8 cellular contexts compared by ENCODE assay signal in the genomic region with DNA sequence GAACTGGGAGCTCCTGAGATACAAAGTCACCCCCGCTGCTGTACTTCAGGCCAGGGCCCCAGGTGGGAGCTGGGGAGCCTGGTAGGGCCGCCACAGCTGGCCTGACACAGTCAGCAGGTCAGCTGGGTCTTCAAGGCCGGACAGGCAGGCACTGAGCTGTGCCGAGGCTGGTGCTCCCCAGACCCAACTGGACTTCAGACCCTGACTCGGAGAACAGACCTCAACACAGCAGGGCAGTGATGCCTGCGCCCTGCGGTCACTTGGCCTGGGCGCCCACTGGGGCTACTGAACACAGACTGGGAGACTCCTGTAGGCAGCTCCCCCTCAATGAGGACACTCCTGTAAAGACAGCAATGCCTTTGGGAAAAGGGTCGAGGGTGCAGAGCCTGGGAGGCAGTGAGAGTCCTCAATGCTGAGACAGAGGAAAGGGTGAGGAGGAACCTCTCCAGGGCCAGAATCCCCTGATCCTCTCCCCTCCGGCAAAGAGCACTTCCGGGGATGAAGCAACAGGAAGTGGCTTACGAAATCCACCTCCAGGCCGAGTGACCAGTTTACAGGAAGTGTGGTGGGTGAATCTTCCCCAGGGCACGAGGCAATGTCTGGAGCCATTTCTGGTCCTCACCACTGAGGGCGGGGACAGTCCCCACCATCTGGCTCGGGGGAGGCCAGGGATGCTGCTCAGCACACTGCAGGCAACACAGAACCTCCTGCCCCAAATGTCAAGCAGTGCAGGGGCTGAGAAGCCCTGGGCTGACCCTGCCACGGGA. TPM values are rescaled to one million over a fixed set of nuclear protein-coding genes. Genes with fewer than 3 reads are reported as not detected.
DNase-seq lines count a peak whose midpoint lies in the region; ATAC-seq and TF ChIP-seq lines count a peak whose summit lies in the region.

No MANE protein-coding gene starts in this region.

- no peak overlapping the region for H3K4me3 Mint-ChIP-seq in CD8-positive, alpha-beta T cell
- H3K4me3 Mint-ChIP-seq in activated CD8-positive, alpha-beta T cell treated with anti-CD3 and anti-CD28 coated beads, Interleukin-2, amount 10 ng/mL, durations not matched to agents 7 days and 5 days = peak overlapping the region; percentile 59
- peak overlapping the region; percentile 92 for H3K4me3 Mint-ChIP-seq in natural killer cell treated with Interleukin-12 subunit alpha and Interleukin-12 subunit beta and Interleukin-15 and Interleukin-18, amount 100 ng/mL, for 72 hours

- peaks cover 8% of the 10 kb centered on the region for H3K36me3 Mint-ChIP-seq in CD8-positive, alpha-beta T cell
- peaks cover 8% of the 10 kb centered on the region for H3K36me3 Mint-ChIP-seq in activated CD8-positive, alpha-beta T cell treated with anti-CD3 and anti-CD28 coated beads, Interleukin-2, amount 10 ng/mL, durations not matched to agents 7 days and 5 days (ENCODE audit: low read depth)
- peaks cover 19% of the 10 kb centered on the region for H3K36me3 Mint-ChIP-seq in natural killer cell treated with Interleukin-12 subunit alpha and Interleukin-12 subunit beta and Interleukin-15 and Interleukin-18, amount 100 ng/mL, for 72 hours

- POLR2A ChIA-PET in CD8-positive, alpha-beta T cell (lab: Charles Lee) = interaction anchor here (0.6 to 1.2 kb wide), 2 partner anchors 10 to 110 kb away, joined by 3 read pairs; partner anchors contain the start of gene REX1BD
- POLR2A ChIA-PET in activated CD8-positive, alpha-beta T cell treated with anti-CD3 and anti-CD28 coated beads, Interleukin-2, amount 10 ng/mL, durations not matched to agents 7 days and 5 days (lab: Charles Lee) = interaction anchor here (0.6 to 1.5 kb wide), 3 partner anchors 28 to 441 kb away, joined by 4 read pairs; partner anchors contain the start of genes COPE and DDX49

- H3K27me3 ChIP-seq in CD8-positive, alpha-beta T cell (ENCODE audit: insufficient read depth, low read length) = no peaks in the 10 kb centered on the region
- H3K27me3 ChIP-seq in tibial artery = no peaks in the 10 kb centered on the region

- TF ChIP-seq CTCF in CD8-positive, alpha-beta T cell (IDR thresholded peaks at IDR 0.05) = no peak
- TF ChIP-seq CTCF in tibial artery (IDR thresholded peaks at IDR 0.05) = no peak

- H3K4me1 Mint-ChIP-seq in CD8-positive, alpha-beta T cell (ENCODE audit: low read depth) = peaks cover 72% of the 10 kb centered on the region
- peaks cover 82% of the 10 kb centered on the region for H3K4me1 Mint-ChIP-seq in activated CD8-positive, alpha-beta T cell treated with anti-CD3 and anti-CD28 coated beads, Interleukin-2, amount 10 ng/mL, durations not matched to agents 7 days and 5 days (ENCODE audit: low read depth)
- H3K4me1 Mint-ChIP-seq in natural killer cell treated with Interleukin-12 subunit alpha and Interleukin-12 subunit beta and Interleukin-15 and Interleukin-18, amount 100 ng/mL, for 72 hours (ENCODE audit: low read depth in 2 of 2) = peaks cover 87% of the 10 kb centered on the region in 2 donors

- H3K4me1 ChIP-seq in CD8-positive, alpha-beta T cell (ENCODE audit: insufficient read depth, low read length) = peaks cover 56% of the 10 kb centered on the region
- H3K4me1 ChIP-seq in tibial artery = peaks cover 0 to 94% (median 46%) of the 10 kb centered on the region in 4 donors

- no peaks in the 10 kb centered on the region for H3K27me3 Mint-ChIP-seq in CD8-positive, alpha-beta T cell (ENCODE audit: low read depth)
- H3K27me3 Mint-ChIP-seq in activated CD8-positive, alpha-beta T cell treated with anti-CD3 and anti-CD28 coated beads, Interleukin-2, amount 10 ng/mL, durations not matched to agents 7 days and 5 days (ENCODE audit: low read depth) = no peaks in the 10 kb centered on the region
- H3K27me3 Mint-ChIP-seq in natural killer cell treated with Interleukin-12 subunit alpha and Interleukin-12 subunit beta and Interleukin-15 and Interleukin-18, amount 100 ng/mL, for 72 hours = no peaks in the 10 kb centered on the region

- H3K9me3 Mint-ChIP-seq in CD8-positive, alpha-beta T cell = no peaks in the 10 kb centered on the region
- H3K9me3 Mint-ChIP-seq in activated CD8-positive, alpha-beta T cell treated with anti-CD3 and anti-CD28 coated beads, Interleukin-2, amount 10 ng/mL, durations not matched to agents 7 days and 5 days (ENCODE audit: insufficient read depth) = no peaks in the 10 kb centered on the region
- no peaks in the 10 kb centered on the region for H3K9me3 Mint-ChIP-seq in natural killer cell treated with Interleukin-12 subunit alpha and Interleukin-12 subunit beta and Interleukin-15 and Interleukin-18, amount 100 ng/mL, for 72 hours

- ATAC-seq in CD8-positive, alpha-beta T cell = peak; percentile 41
- peak; percentile 72 for ATAC-seq in GM21529 (IDR thresholded peaks at IDR 0.05; ENCODE audit: unreplicated experiment)
- peak; percentile 67 for ATAC-seq in activated CD8-positive, alpha-beta T cell treated with anti-CD3 and anti-CD28 coated beads, Interleukin-2, amount 10 ng/mL, durations not matched to agents 7 days and 5 days
- peak; percentile 72 for ATAC-seq in esophagus mucosa
- peak; percentile 93 to 94 for ATAC-seq in natural killer cell treated with Interleukin-12 subunit alpha and Interleukin-12 subunit beta and Interleukin-15 and Interleukin-18, amount 100 ng/mL, for 72 hours

- H3K27ac Mint-ChIP-seq in CD8-positive, alpha-beta T cell = peak overlapping the region; percentile 74
- H3K27ac Mint-ChIP-seq in activated CD8-positive, alpha-beta T cell treated with anti-CD3 and anti-CD28 coated beads, Interleukin-2, amount 10 ng/mL, durations not matched to agents 7 days and 5 days = peak overlapping the region; percentile 85
- H3K27ac Mint-ChIP-seq in natural killer cell treated with Interleukin-12 subunit alpha and Interleukin-12 subunit beta and Interleukin-15 and Interleukin-18, amount 100 ng/mL, for 72 hours = peak overlapping the region; percentile 98 to 99

- intact Hi-C loops in CD8-positive, alpha-beta T cell (cut with DNase I, micrococcal nuclease) = no loop called here
- intact Hi-C loops in tibial artery (cut with DNase I; ENCODE audit: low total_unique reads) = no loop called here

- no peaks in the 10 kb centered on the region for H3K9me3 ChIP-seq in CD8-positive, alpha-beta T cell (ENCODE audit: low read length)
- H3K9me3 ChIP-seq in tibial artery = no peaks in the 10 kb centered on the region

- no peak overlapping the region for H3K27ac ChIP-seq in CD8-positive, alpha-beta T cell (ENCODE audit: low read depth, low read length)
- peak overlapping the region; percentile 45 to 65 for H3K27ac ChIP-seq in tibial artery

- peak in 5 of 7 experiments; percentile 20 to 59 (median 51) for DNase-seq in CD8-positive, alpha-beta T cell
- DNase-seq in NAMALWA (ENCODE audit: low spot score) (peak; percentile 61), tibial artery (peak; percentile 91 to 92)
- DNase-seq in activated CD8-positive, alpha-beta T cell treated with anti-CD3 and anti-CD28 coated beads, Interleukin-2, amount 10 ng/mL, durations not matched to agents 7 days and 5 days = peak; percentile 73
- peak; percentile 96 for DNase-seq in natural killer cell treated with Interleukin-12 subunit alpha and Interleukin-12 subunit beta and Interleukin-15 and Interleukin-18, amount 100 ng/mL, for 72 hours (ENCODE audit: low spot score)
- DNase-seq in effector CD8-positive, alpha-beta T cell (lab: John Stamatoyannopoulos, UW) = no peak

- CTCF ChIA-PET in CD8-positive, alpha-beta T cell (lab: Charles Lee) = interaction anchor here (1.2 to 1.6 kb wide), 4 partner anchors 28 to 39 kb away, joined by 4 read pairs; no protein-coding TSS in a partner anchor
- CTCF ChIA-PET in activated CD8-positive, alpha-beta T cell treated with anti-CD3 and anti-CD28 coated beads, Interleukin-2, amount 10 ng/mL, durations not matched to agents 7 days and 5 days (lab: Charles Lee) = interaction anchor here (0.7 to 5.8 kb wide), 5 partner anchors 17 to 109 kb away, joined by 3 to 29 read pairs (median 3); partner anchors contain the start of gene ELL

- no peak overlapping the region for H3K4me3 ChIP-seq in CD8-positive, alpha-beta T cell (ENCODE audit: low read depth, low read length)
- no peak overlapping the region for H3K4me3 ChIP-seq in tibial artery

- no peaks in the 10 kb centered on the region for H3K36me3 ChIP-seq in CD8-positive, alpha-beta T cell (ENCODE audit: insufficient read depth, low read length)
- H3K36me3 ChIP-seq in tibial artery = peaks cover 0 to 5% (median 0%) of the 10 kb centered on the region in 3 donors

RNA-seq across cellular contexts. Expression of gene ISYNA1, which starts 40.8 kb away (rescaled TPM):
- 10 to 100 TPM; 54.5 to 54.7 TPM for total RNA-seq in CD8-positive, alpha-beta T cell
- 10 to 100 TPM; 26.7 to 33.5 TPM for total RNA-seq in activated CD8-positive, alpha-beta T cell treated with anti-CD3 and anti-CD28 coated beads, Interleukin-2, amount 10 ng/mL, durations not matched to agents 7 days and 5 days
- total RNA-seq in esophagus mucosa = 8.5 TPM
- total RNA-seq in natural killer cell treated with Interleukin-12 subunit alpha and Interleukin-12 subunit beta and Interleukin-15 and Interleukin-18, amount 100 ng/mL, for 72 hours = 10 to 100 TPM; 19.0 to 25.6 TPM

RNA-seq across cellular contexts. Expression of gene ELL, which starts 43.1 kb away (rescaled TPM):
- 10 to 100 TPM; 73.4 to 75.2 TPM for total RNA-seq in CD8-positive, alpha-beta T cell
- 10 to 100 TPM; 20.8 to 22.3 TPM for total RNA-seq in activated CD8-positive, alpha-beta T cell treated with anti-CD3 and anti-CD28 coated beads, Interleukin-2, amount 10 ng/mL, durations not matched to agents 7 days and 5 days
- total RNA-seq in esophagus mucosa = 7.5 TPM
- 10 to 100 TPM; 52.3 to 75.2 TPM for total RNA-seq in natural killer cell treated with Interleukin-12 subunit alpha and Interleukin-12 subunit beta and Interleukin-15 and Interleukin-18, amount 100 ng/mL, for 72 hours

RNA-seq across cellular contexts. Expression of gene SSBP4, which starts 59.5 kb away (rescaled TPM):
- 10 to 100 TPM; 49.9 to 58.2 TPM for total RNA-seq in CD8-positive, alpha-beta T cell
- 100 to 1,000 TPM; 198 to 204 TPM for total RNA-seq in activated CD8-positive, alpha-beta T cell treated with anti-CD3 and anti-CD28 coated beads, Interleukin-2, amount 10 ng/mL, durations not matched to agents 7 days and 5 days
- 15.7 TPM for total RNA-seq in esophagus mucosa
- 100 to 1,000 TPM; 112 to 271 TPM for total RNA-seq in natural killer cell treated with Interleukin-12 subunit alpha and Interleukin-12 subunit beta and Interleukin-15 and Interleukin-18, amount 100 ng/mL, for 72 hours

Comparison
In these comparisons a context has a peak if more than half of its experiments do, and no peak if none do; other contexts are left out.
1. ATAC-seq: peak in every context shown above with its lines; median percentile 94 in natural killer cell treated with Interleukin-12 subunit alpha and Interleukin-12 subunit beta and Interleukin-15 and Interleukin-18, amount 100 ng/mL, for 72 hours; 72 in GM21529; 72 in esophagus mucosa; 67 in activated CD8-positive, alpha-beta T cell treated with anti-CD3 and anti-CD28 coated beads, Interleukin-2, amount 10 ng/mL, durations not matched to agents 7 days and 5 days; 41 in CD8-positive, alpha-beta T cell.